ENCODE assay signal across 23 cellular contexts in genomic region chr13:101489635-101490034, GRCh38. TPM values are rescaled to one million over a fixed set of nuclear protein-coding genes. Genes with fewer than 3 reads are reported as not detected.
A peak's percentile ranks its signal among the peaks of the same experiment; 100 is the strongest.
DNase-seq lines count a peak whose midpoint lies in the region; ATAC-seq and TF ChIP-seq lines count a peak whose summit lies in the region.
"Had no signal": no experiment of that assay in that cellular context is flagged by ENCODE, and none has a peak within 500 bp of the region (broad histone marks: within the 10 kb centered on the region; RNA-seq: fewer than 3 reads in every experiment).

No MANE protein-coding gene starts in this region.

- H2BK12ac ChIP-seq in mesenchymal stem cell (ENCODE audit: low read length in 2 of 2), result no peak overlapping the region

- no peaks in the 10 kb centered on the region for H4K20me1 ChIP-seq in PC-3 (ENCODE audit: low read length)

- H2BK120ac ChIP-seq in mesenchymal stem cell (ENCODE audit: low read depth, low read length), result no peak overlapping the region

- H2BK15ac ChIP-seq in mesenchymal stem cell (ENCODE audit: low read depth, poor library complexity, severe bottlenecking), result no peak overlapping the region

- H3K36me3 ChIP-seq in PC-3 (ENCODE audit: low read depth, low read length) (peaks cover 2% of the 10 kb centered on the region), mesenchymal stem cell (ENCODE audit: control insufficient read depth in 1 of 2, insufficient read depth in 2 of 2, low read depth in 1 of 2, low read length in 2 of 2) (no peaks in the 10 kb centered on the region)
- H3K36me3 ChIP-seq: esophagus squamous epithelium, left lung, WERI-Rb-1 had no signal

- peaks cover 30% of the 10 kb centered on the region for H3K4me1 ChIP-seq in PC-3 (ENCODE audit: insufficient read depth, low read length)
- no peaks in the 10 kb centered on the region for H3K4me1 ChIP-seq in mesenchymal stem cell (ENCODE audit: control insufficient read depth, insufficient read depth, low read depth, low read length)
- H3K4me1 ChIP-seq: A549, left lung, SJSA1 had no signal

- CTCF ChIA-PET in PC-3 (lab: Charles Lee), result no interaction called here

- H2AFZ ChIP-seq in PC-3 (ENCODE audit: low read length), result no peak overlapping the region
- H2AFZ ChIP-seq in mesenchymal stem cell (ENCODE audit: low read depth, low read length), result no peak overlapping the region

- intact Hi-C loops in PC-3 (cut with micrococcal nuclease), result no loop called here

- H3F3A ChIP-seq in PC-3 (ENCODE audit: low read length, unreplicated experiment), result no peaks in the 10 kb centered on the region

- TF ChIP-seq CTCF in PC-3 (conservative IDR thresholded peaks at IDR 0.05; ENCODE audit: low read depth, low read length), result no peak

- no peak overlapping the region for H3K23ac ChIP-seq in mesenchymal stem cell (ENCODE audit: low read length in 2 of 2)

- H2BK5ac ChIP-seq in mesenchymal stem cell (ENCODE audit: low read depth, low read length, poor library complexity, severe bottlenecking), result no peak overlapping the region

- no peak overlapping the region for H3K18ac ChIP-seq in mesenchymal stem cell (ENCODE audit: low read depth in 1 of 2, low read length in 2 of 2)

- H3K4ac ChIP-seq in mesenchymal stem cell (ENCODE audit: low read depth in 1 of 2, low read length in 2 of 2), result no peak overlapping the region

- H3K4me3 ChIP-seq in PC-3 (ENCODE audit: low read length) (peak overlapping the region; percentile 36), mesenchymal stem cell (ENCODE audit: insufficient read depth in 1 of 2, low read depth in 1 of 2, low read length in 2 of 2) (no peak overlapping the region)
- H3K4me3 ChIP-seq: A549, esophagus squamous epithelium, left lung, SJSA1 had no signal

- H3K9me3 ChIP-seq in PC-3 (ENCODE audit: low read length) (no peaks in the 10 kb centered on the region), mesenchymal stem cell (ENCODE audit: control insufficient read depth, low read length) (no peaks in the 10 kb centered on the region)
- H3K9me3 ChIP-seq: A549, esophagus squamous epithelium, left lung, SJSA1 had no signal

- H4K8ac ChIP-seq in mesenchymal stem cell (ENCODE audit: low read length), result no peak overlapping the region

- no peak overlapping the region for H2AK5ac ChIP-seq in mesenchymal stem cell (ENCODE audit: low read length, severe bottlenecking)

- no peaks in the 10 kb centered on the region for H3K79me1 ChIP-seq in mesenchymal stem cell (replicated peaks; ENCODE audit: low read length, poor library complexity, severe bottlenecking)

- H3K79me2 ChIP-seq in PC-3 (ENCODE audit: low read length), result peaks cover 66% of the 10 kb centered on the region

- H3K4me2 ChIP-seq in PC-3 (ENCODE audit: low read length) (peak overlapping the region; percentile 68), mesenchymal stem cell (ENCODE audit: low read length, poor library complexity, severe bottlenecking) (no peak overlapping the region)
- H3K4me2 ChIP-seq: A549 had no signal

- H3K9me2 ChIP-seq in PC-3 (replicated peaks; ENCODE audit: low read length), result no peaks in the 10 kb centered on the region

- H3K27me3 ChIP-seq in PC-3 (ENCODE audit: low read length) (no peaks in the 10 kb centered on the region), mesenchymal stem cell (ENCODE audit: control insufficient read depth in 1 of 2, insufficient read depth in 1 of 2, low read length in 2 of 2) (no peaks in the 10 kb centered on the region)
- H3K27me3 ChIP-seq: left lung, SJSA1 had no signal

- no peak overlapping the region for H4K91ac ChIP-seq in mesenchymal stem cell (ENCODE audit: low read length)

- peak overlapping the region; percentile 93 for H3K27ac ChIP-seq in PC-3 (ENCODE audit: low read length)
- H3K27ac ChIP-seq in mesenchymal stem cell (ENCODE audit: low read length, poor library complexity, severe bottlenecking), result no peak overlapping the region
- H3K27ac ChIP-seq: A549, esophagus squamous epithelium, left lung had no signal

- BruUV-seq in PC-3 (replicated peaks; lab: Mats Ljungman, UMichigan), result no TSS peak

- POLR2A ChIA-PET in PC-3 (lab: Charles Lee; ENCODE audit: unreplicated experiment), result no interaction called here

- DNase-seq in A172 (ENCODE audit: low spot score) (peak; percentile 69), PC-3 (peak; percentile 76), dermis blood vessel endothelial cell (peak; percentile 91), mesenchymal stem cell (peak; percentile 18), hypothalamus (lab: John Stamatoyannopoulos, UW) (no peak), GM19238 (ENCODE audit: insufficient read length, low spot score) (no peak), NAMALWA (ENCODE audit: low spot score) (no peak), NCI-H774 (lab: John Stamatoyannopoulos, UW) (no peak)
- DNase-seq: activated CD4-positive, alpha-beta T cell treated with anti-CD3 and anti-CD28 coated beads, Interleukin-2, amount 50 U/mL, for 48 hours; activated gamma-delta T cell treated with Interleukin-2 at 50 U/mL for 16 hours; amniotic stem cell; C1 segment of cervical spinal cord; caudate nucleus; esophagus squamous epithelium; KG1; left lung; NCI-H187; NCI-H748 treated with DMSO at 0.1 percent for 48 hours; stimulated activated CD8-positive, alpha-beta memory T cell treated with anti-CD3 and anti-CD28 coated beads, Interleukin-4, amount 100 ng/mL, for 48 hours; T-helper 17 cell had no signal

- WGBS in mesenchymal stem cell, result 31% methylated on average over 1 of the region's 2 CpGs

- no peak overlapping the region for H3K14ac ChIP-seq in mesenchymal stem cell (ENCODE audit: low read length in 2 of 2)

- H3K9ac ChIP-seq in PC-3 (ENCODE audit: low read length), result peak overlapping the region; percentile 61
- no peak overlapping the region for H3K9ac ChIP-seq in mesenchymal stem cell (ENCODE audit: low read length)

- peak; percentile 61 for ATAC-seq in PC-3
- ATAC-seq: A549, left lung, T-helper 17 cell had no signal

RNA-seq across cellular contexts. Expression of gene ITGBL1, which starts 37.2 kb away (rescaled TPM):
- total RNA-seq in A172 (2014; rRNA removed; shearing (Covaris generic)), result 38.7 and 55.3 TPM in 2 replicates
- total RNA-seq in PC-3 (2014; rRNA removed) (37.1 and 42.0 TPM in 2 replicates), dermis blood vessel endothelial cell (7.9 and 16.3 TPM in 2 replicates)
- polyA plus RNA-seq in mesenchymal stem cell (2013, experiment 1 of 2), result 0.21 TPM
- 0.23 TPM for polyA plus RNA-seq in mesenchymal stem cell (2013, experiment 2 of 2)
- total RNA-seq: T-helper 17 cell had no signal

Comparison
In these comparisons a context has a peak if more than half of its experiments do, and no peak if none do; other contexts are left out.
1. DNase-seq: peak in A172 (single experiment), PC-3 (single experiment), dermis blood vessel endothelial cell (single experiment) and mesenchymal stem cell (single experiment); none in hypothalamus (0 of 51), GM19238 (single experiment), NAMALWA (single experiment) and NCI-H774 (single experiment).